1 cellular context compared by ENCODE assay signal in the genomic region with DNA sequence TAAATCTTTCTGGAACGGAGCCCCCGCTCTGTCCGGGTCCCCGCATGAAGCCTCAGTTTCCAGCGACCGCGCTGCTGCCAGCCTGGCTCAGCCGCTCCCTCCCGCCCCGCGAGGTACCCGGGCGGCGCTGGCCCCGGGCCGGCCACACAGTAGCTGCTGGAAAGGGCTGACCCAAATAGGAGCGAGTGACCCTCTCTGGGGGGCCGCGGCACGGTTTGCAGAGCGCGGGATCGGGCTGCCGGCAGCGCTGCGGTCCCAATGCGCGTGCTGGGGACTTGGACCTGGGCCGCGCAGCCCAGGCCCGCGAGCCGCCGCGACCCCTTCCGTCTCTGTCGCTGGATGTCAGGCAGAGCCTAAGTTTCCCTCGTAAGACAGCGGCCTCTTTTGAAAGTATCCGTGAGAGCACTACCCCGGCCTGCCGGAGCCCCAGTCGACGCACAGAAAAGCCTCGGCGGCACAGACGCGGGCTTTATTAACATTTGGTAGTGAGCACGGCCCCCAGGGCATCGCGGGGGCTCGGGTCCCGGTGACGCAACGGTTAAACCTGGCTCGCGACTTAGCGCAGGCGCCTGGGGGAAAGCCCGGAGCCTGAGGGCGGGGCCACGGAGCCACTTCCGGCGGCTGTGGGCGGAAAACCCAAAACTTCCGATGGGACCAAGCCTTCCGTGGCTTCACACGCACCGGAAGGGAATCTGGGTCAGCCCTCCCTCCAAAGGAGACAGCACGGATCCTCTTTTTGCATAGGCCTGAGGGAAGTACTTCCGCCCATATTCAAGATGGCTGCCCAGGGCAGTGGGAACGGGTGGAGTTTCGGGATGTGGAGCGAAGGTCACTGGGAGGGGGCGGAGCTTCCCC.
A peak's percentile ranks its signal among the peaks of the same experiment; 100 is the strongest.
TF ChIP-seq lines count a peak whose summit lies in the region.

No MANE protein-coding gene starts in this region.

TF ChIP-seq in K562, 482 proteins besides CTCF, POLR2A, EP300 and RAD21 (continued from another document and continues in another):
- TF ChIP-seq POLR3A (IDR thresholded peaks at IDR 0.05; ENCODE audit: borderline replicate concordance, extremely low read depth, insufficient read depth, insufficient read length) (no peak), MYC (IDR thresholded peaks at IDR 0.05; ENCODE audit: low read depth, low read length) (no peak), MYC (CRISPR knock-in tag; IDR thresholded peaks at IDR 0.05; ENCODE audit: borderline replicate concordance, low read depth) (no peak), KDM2B (CRISPR knock-in tag; IDR thresholded peaks at IDR 0.05) (no peak), ZEB2 (IDR thresholded peaks at IDR 0.05) (no peak), CBX8 (IDR thresholded peaks at IDR 0.05; ENCODE audit: borderline replicate concordance, extremely low read depth, low read depth, low read length, poor library complexity, severe bottlenecking) (no peak), NCOA2 (IDR thresholded peaks at IDR 0.05; ENCODE audit: partially characterized antibody in 2 of 2) (no peak), TGIF2 (CRISPR knock-in tag; IDR thresholded peaks at IDR 0.05) (no peak), ZKSCAN3 (CRISPR knock-in tag; IDR thresholded peaks at IDR 0.05) (no peak), MTF1 (CRISPR knock-in tag; IDR thresholded peaks at IDR 0.05; ENCODE audit: borderline replicate concordance) (no peak), ZNF79 (CRISPR knock-in tag; IDR thresholded peaks at IDR 0.05; ENCODE audit: low read depth) (no peak), SMAD2 (IDR thresholded peaks at IDR 0.05; ENCODE audit: low read depth, low read length) (no peak), ELF4 (CRISPR knock-in tag; IDR thresholded peaks at IDR 0.05) (peak; percentile 93), ZFP1 (CRISPR knock-in tag; IDR thresholded peaks at IDR 0.05) (peak; percentile 29; the same call in 1 of the 2 replicates), HNRNPL (IDR thresholded peaks at IDR 0.05; ENCODE audit: low read depth, low read length) (no peak), KLF10 (CRISPR knock-in tag; IDR thresholded peaks at IDR 0.05) (no peak), POLR2H (tag; IDR thresholded peaks at IDR 0.05; ENCODE audit: low read depth) (peak; percentile 86), ZFX (CRISPR knock-in tag; IDR thresholded peaks at IDR 0.05) (peak; percentile 90), CCNT2 (IDR thresholded peaks at IDR 0.05; ENCODE audit: borderline replicate concordance, extremely low read depth, insufficient read length, low read depth, low read length) (no peak), CAMTA2 (CRISPR knock-in tag; conservative IDR thresholded peaks at IDR 0.05) (peak; percentile 86; the same call in 1 of the 2 replicates), EZH2 (IDR thresholded peaks at IDR 0.05; ENCODE audit: borderline replicate concordance, low read depth, low read length) (no peak), FOXK2 (conservative IDR thresholded peaks at IDR 0.05 in 1 of 2, IDR thresholded peaks at IDR 0.05 in 1 of 2; ENCODE audit: low read depth in 2 of 2) (peak; percentile 74 to 78; a peak in 3 of 4 replicates), NFIC (IDR thresholded peaks at IDR 0.05) (peak; percentile 27; the same call in 1 of the 2 replicates), KHSRP (IDR thresholded peaks at IDR 0.05) (no peak), DACH1 (IDR thresholded peaks at IDR 0.05; ENCODE audit: partially characterized antibody) (no peak), HOXB6 (CRISPR knock-in tag; IDR thresholded peaks at IDR 0.05; ENCODE audit: borderline replicate concordance) (no peak), HSF4 (CRISPR knock-in tag; IDR thresholded peaks at IDR 0.05; ENCODE audit: borderline replicate concordance) (no peak), ESRRB (CRISPR knock-in tag; IDR thresholded peaks at IDR 0.05; ENCODE audit: borderline replicate concordance) (no peak), ZNF316 (IDR thresholded peaks at IDR 0.05) (no peak), EHMT2 (IDR thresholded peaks at IDR 0.05) (no peak), ZNF75A (CRISPR knock-in tag; IDR thresholded peaks at IDR 0.05) (no peak), COPS2 (conservative IDR thresholded peaks at IDR 0.05) (no peak), SP2 (IDR thresholded peaks at IDR 0.05; ENCODE audit: extremely low read depth, low read depth, low read length, poor library complexity, severe bottlenecking) (peak; percentile 14), SMARCA5 (IDR thresholded peaks at IDR 0.05) (0 out of 2 replicates have a peak, but pooled peaks have one; percentile 7), PHTF2 (CRISPR knock-in tag; IDR thresholded peaks at IDR 0.05) (no peak), GATAD2A (IDR thresholded peaks at IDR 0.05) (no peak), SUPT5H (IDR thresholded peaks at IDR 0.05) (peak; percentile 59), MED1 (CRISPR knock-in tag; IDR thresholded peaks at IDR 0.05; ENCODE audit: borderline replicate concordance) (no peak), SRSF3 (IDR thresholded peaks at IDR 0.05; ENCODE audit: insufficient read depth, low read length) (peak; percentile 45; the same call in 1 of the 2 replicates), SMARCB1 (IDR thresholded peaks at IDR 0.05; ENCODE audit: insufficient read length, low read depth) (no peak), SRSF7 (optimal IDR thresholded peaks at IDR 0.05; ENCODE audit: low read depth, low read length) (no peak)
- TF ChIP-seq, protein P1, sequence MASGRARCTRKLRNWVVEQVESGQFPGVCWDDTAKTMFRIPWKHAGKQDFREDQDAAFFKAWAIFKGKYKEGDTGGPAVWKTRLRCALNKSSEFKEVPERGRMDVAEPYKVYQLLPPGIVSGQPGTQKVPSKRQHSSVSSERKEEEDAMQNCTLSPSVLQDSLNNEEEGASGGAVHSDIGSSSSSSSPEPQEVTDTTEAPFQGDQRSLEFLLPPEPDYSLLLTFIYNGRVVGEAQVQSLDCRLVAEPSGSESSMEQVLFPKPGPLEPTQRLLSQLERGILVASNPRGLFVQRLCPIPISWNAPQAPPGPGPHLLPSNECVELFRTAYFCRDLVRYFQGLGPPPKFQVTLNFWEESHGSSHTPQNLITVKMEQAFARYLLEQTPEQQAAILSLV (tag; IDR thresholded peaks at IDR 0.05), result peak; percentile 73; the same call in 1 of the 2 replicates
- TF ChIP-seq, protein P2, sequence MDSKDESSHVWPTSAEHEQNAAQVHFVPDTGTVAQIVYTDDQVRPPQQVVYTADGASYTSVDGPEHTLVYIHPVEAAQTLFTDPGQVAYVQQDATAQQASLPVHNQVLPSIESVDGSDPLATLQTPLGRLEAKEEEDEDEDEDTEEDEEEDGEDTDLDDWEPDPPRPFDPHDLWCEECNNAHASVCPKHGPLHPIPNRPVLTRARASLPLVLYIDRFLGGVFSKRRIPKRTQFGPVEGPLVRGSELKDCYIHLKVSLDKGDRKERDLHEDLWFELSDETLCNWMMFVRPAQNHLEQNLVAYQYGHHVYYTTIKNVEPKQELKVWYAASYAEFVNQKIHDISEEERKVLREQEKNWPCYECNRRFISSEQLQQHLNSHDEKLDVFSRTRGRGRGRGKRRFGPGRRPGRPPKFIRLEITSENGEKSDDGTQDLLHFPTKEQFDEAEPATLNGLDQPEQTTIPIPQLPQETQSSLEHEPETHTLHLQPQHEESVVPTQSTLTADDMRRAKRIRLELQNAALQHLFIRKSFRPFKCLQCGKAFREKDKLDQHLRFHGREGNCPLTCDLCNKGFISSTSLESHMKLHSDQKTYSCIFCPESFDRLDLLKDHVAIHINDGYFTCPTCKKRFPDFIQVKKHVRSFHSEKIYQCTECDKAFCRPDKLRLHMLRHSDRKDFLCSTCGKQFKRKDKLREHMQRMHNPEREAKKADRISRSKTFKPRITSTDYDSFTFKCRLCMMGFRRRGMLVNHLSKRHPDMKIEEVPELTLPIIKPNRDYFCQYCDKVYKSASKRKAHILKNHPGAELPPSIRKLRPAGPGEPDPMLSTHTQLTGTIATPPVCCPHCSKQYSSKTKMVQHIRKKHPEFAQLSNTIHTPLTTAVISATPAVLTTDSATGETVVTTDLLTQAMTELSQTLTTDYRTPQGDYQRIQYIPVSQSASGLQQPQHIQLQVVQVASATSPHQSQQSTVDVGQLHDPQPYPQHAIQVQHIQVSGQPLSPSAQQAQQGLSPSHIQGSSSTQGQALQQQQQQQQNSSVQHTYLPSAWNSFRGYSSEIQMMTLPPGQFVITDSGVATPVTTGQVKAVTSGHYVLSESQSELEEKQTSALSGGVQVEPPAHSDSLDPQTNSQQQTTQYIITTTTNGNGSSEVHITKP (IDR thresholded peaks at IDR 0.05; ENCODE audit: partially characterized antibody), result peak; percentile 10
- TF ChIP-seq, protein P3, sequence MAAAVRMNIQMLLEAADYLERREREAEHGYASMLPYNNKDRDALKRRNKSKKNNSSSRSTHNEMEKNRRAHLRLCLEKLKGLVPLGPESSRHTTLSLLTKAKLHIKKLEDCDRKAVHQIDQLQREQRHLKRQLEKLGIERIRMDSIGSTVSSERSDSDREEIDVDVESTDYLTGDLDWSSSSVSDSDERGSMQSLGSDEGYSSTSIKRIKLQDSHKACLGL (CRISPR knock-in tag; IDR thresholded peaks at IDR 0.05; ENCODE audit: borderline replicate concordance, poor library complexity, severe bottlenecking), result no peak
- TF ChIP-seq, protein P4, sequence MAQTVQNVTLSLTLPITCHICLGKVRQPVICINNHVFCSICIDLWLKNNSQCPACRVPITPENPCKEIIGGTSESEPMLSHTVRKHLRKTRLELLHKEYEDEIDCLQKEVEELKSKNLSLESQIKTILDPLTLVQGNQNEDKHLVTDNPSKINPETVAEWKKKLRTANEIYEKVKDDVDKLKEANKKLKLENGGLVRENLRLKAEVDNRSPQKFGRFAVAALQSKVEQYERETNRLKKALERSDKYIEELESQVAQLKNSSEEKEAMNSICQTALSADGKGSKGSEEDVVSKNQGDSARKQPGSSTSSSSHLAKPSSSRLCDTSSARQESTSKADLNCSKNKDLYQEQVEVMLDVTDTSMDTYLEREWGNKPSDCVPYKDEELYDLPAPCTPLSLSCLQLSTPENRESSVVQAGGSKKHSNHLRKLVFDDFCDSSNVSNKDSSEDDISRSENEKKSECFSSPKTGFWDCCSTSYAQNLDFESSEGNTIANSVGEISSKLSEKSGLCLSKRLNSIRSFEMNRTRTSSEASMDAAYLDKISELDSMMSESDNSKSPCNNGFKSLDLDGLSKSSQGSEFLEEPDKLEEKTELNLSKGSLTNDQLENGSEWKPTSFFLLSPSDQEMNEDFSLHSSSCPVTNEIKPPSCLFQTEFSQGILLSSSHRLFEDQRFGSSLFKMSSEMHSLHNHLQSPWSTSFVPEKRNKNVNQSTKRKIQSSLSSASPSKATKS (CRISPR knock-in tag; IDR thresholded peaks at IDR 0.05), result no peak
- TF ChIP-seq, protein P5, sequence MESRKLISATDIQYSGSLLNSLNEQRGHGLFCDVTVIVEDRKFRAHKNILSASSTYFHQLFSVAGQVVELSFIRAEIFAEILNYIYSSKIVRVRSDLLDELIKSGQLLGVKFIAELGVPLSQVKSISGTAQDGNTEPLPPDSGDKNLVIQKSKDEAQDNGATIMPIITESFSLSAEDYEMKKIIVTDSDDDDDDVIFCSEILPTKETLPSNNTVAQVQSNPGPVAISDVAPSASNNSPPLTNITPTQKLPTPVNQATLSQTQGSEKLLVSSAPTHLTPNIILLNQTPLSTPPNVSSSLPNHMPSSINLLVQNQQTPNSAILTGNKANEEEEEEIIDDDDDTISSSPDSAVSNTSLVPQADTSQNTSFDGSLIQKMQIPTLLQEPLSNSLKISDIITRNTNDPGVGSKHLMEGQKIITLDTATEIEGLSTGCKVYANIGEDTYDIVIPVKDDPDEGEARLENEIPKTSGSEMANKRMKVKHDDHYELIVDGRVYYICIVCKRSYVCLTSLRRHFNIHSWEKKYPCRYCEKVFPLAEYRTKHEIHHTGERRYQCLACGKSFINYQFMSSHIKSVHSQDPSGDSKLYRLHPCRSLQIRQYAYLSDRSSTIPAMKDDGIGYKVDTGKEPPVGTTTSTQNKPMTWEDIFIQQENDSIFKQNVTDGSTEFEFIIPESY (CRISPR knock-in tag; IDR thresholded peaks at IDR 0.05), result no peak
- TF ChIP-seq, protein P6, sequence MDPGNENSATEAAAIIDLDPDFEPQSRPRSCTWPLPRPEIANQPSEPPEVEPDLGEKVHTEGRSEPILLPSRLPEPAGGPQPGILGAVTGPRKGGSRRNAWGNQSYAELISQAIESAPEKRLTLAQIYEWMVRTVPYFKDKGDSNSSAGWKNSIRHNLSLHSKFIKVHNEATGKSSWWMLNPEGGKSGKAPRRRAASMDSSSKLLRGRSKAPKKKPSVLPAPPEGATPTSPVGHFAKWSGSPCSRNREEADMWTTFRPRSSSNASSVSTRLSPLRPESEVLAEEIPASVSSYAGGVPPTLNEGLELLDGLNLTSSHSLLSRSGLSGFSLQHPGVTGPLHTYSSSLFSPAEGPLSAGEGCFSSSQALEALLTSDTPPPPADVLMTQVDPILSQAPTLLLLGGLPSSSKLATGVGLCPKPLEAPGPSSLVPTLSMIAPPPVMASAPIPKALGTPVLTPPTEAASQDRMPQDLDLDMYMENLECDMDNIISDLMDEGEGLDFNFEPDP (CRISPR knock-in tag; IDR thresholded peaks at IDR 0.05), result no peak; the same call in 1 of the 2 replicates
- TF ChIP-seq, protein P7, sequence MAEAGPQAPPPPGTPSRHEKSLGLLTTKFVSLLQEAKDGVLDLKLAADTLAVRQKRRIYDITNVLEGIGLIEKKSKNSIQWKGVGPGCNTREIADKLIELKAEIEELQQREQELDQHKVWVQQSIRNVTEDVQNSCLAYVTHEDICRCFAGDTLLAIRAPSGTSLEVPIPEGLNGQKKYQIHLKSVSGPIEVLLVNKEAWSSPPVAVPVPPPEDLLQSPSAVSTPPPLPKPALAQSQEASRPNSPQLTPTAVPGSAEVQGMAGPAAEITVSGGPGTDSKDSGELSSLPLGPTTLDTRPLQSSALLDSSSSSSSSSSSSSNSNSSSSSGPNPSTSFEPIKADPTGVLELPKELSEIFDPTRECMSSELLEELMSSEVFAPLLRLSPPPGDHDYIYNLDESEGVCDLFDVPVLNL (CRISPR knock-in tag; IDR thresholded peaks at IDR 0.05; ENCODE audit: low read depth), result no peak
- TF ChIP-seq, protein P8, sequence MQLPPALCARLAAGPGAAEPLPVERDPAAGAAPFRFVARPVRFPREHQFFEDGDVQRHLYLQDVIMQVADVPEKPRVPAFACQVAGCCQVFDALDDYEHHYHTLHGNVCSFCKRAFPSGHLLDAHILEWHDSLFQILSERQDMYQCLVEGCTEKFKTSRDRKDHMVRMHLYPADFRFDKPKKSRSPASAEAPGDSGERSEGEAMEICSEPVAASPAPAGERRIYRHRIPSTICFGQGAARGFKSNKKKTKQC (CRISPR knock-in tag; IDR thresholded peaks at IDR 0.05), result peak; percentile 66; the same call in 1 of the 2 replicates
- TF ChIP-seq, protein P9, sequence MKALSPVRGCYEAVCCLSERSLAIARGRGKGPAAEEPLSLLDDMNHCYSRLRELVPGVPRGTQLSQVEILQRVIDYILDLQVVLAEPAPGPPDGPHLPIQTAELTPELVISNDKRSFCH (CRISPR knock-in tag; IDR thresholded peaks at IDR 0.05), result no peak
- TF ChIP-seq, protein P9 (tag; IDR thresholded peaks at IDR 0.05), result no peak; the same call in 1 of the 2 replicates
